1 cellular context compared by ENCODE assay signal in the genomic region with DNA sequence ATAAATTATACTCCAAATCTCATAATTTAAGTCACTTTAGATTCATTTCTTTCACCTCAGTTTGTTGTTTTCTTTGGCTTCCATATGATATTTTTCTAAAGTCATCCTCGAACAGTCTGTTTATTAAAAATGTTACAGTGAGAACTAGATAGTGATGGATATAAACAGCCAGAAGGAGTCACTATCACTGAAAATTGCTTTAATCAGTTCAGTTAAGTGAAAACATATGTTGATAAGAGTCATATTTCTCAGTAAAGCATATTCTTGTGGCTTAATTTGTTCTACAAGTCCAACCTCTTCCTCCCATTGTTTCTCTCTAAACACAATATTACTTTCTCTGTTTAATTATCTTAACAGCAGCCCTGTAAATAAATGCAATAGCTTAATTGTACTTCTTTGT.
TF ChIP-seq lines count a peak whose summit lies in the region.

No MANE protein-coding gene starts in this region.

TF ChIP-seq in IMR-90, 13 proteins besides CTCF, POLR2A, EP300 and RAD21:
- TF ChIP-seq USF2 (IDR thresholded peaks at IDR 0.05; ENCODE audit: low read depth, low read length) = no peak
- no peak for TF ChIP-seq RCOR1 (IDR thresholded peaks at IDR 0.05; ENCODE audit: insufficient replicate concordance, low read length)
- TF ChIP-seq CEBPB (IDR thresholded peaks at IDR 0.05; ENCODE audit: low read depth, low read length) = no peak
- no peak for TF ChIP-seq MAZ (IDR thresholded peaks at IDR 0.05; ENCODE audit: borderline replicate concordance, low read depth, low read length)
- TF ChIP-seq MXI1 (IDR thresholded peaks at IDR 0.05; ENCODE audit: borderline replicate concordance, low read depth, low read length) = no peak
